8 cellular contexts compared by ENCODE assay signal in the genomic region with DNA sequence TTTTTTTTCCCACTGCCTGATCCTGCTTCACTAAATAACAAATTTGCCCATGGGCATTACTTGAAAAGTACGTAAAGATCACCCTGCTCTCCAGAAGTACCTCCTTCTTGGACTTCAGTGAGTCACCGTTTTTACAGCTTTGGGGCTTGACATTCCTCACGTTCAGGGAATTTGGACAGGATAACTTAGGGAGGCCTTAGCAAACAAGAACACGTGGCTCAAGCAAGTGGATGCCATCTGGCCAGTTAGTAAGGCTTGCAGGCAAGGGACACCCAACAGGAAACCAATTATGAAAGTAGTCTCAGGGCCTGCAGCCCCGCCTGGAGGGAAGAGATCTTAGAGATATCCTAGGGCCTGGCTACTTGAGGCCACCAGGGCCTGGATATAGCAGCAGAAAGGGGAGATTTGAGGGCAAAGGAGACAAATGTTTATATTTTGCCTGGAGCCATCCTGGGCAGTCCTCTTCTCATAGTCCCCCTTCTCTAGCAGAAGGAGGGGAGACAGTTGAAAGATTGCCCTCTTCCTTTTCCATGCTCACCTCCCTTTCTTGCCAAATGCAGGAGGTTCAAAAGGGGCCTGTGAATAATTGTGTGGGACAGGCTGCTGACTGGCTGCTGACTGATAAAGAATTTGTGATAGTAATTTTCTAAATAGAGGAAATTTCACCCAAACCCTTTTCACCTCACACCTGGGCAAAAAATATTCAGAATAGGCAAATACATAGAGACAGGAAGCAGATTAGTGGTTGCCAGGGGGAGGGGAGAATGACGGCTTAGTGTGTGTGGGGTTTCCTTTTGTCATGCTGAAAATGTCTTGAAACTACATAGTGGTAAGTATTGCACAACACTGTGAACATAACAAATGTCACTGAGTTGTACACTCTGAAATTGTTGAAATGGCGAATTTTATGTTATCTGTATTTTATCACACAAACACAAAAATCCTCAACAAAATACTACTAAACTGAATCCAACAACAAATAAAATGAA.
A peak's percentile ranks its signal among the peaks of the same experiment; 100 is the strongest.
DNase-seq lines count a peak whose midpoint lies in the region; ATAC-seq and TF ChIP-seq lines count a peak whose summit lies in the region.

No MANE protein-coding gene starts in this region.

- intact Hi-C loops in activated CD8-positive, alpha-beta T cell treated with anti-CD3 and anti-CD28 coated beads for 36 hours (cut with micrococcal nuclease), result no loop called here
- intact Hi-C loops in upper lobe of right lung (cut with DNase I), result no loop called here

- no peak overlapping the region for H3K14ac ChIP-seq in neuronal stem cell (ENCODE audit: low read length)

- H3K27ac ChIP-seq in HUES64 (ENCODE audit: low read depth, low read length), result peak overlapping the region; percentile 33; the same call in 1 of the 2 replicates
- H3K27ac ChIP-seq in iPS-20b (ENCODE audit: low read length), result peak overlapping the region; percentile 36
- H3K27ac ChIP-seq in upper lobe of right lung, result peak overlapping the region; percentile 30
- H3K27ac ChIP-seq in neuronal stem cell (replicated peaks; ENCODE audit: low read length), result no peak overlapping the region

- DNase-seq in AG10803 (ENCODE audit: low read depth) (peak; percentile 98), upper lobe of right lung (peak; percentile 60), neuronal stem cell (ENCODE audit: low spot score) (no peak)
- DNase-seq in activated CD8-positive, alpha-beta T cell treated with anti-CD3 and anti-CD28 coated beads for 36 hours, result peak; percentile 65

- no peaks in the 10 kb centered on the region for H3K79me1 ChIP-seq in neuronal stem cell (ENCODE audit: low read depth, low read length)

- no peak overlapping the region for H3K4me3 Mint-ChIP-seq in activated CD8-positive, alpha-beta T cell treated with anti-CD3 and anti-CD28 coated beads for 36 hours

- H3K27me3 Mint-ChIP-seq in activated CD8-positive, alpha-beta T cell treated with anti-CD3 and anti-CD28 coated beads for 36 hours, result peaks cover 2% of the 10 kb centered on the region

- H3K36me3 ChIP-seq in HUES64 (ENCODE audit: insufficient read depth, low read length) (no peaks in the 10 kb centered on the region), iPS-20b (ENCODE audit: insufficient read depth, low read depth, low read length) (no peaks in the 10 kb centered on the region), upper lobe of right lung (no peaks in the 10 kb centered on the region), neuronal stem cell (replicated peaks in 1 of 2; ENCODE audit: control insufficient read depth in 2 of 2, insufficient read depth in 2 of 2, low read length in 2 of 2) (no peaks in the 10 kb centered on the region)

- H3K27me3 ChIP-seq in HUES64 (ENCODE audit: insufficient read depth, low read length) (no peaks in the 10 kb centered on the region), iPS-20b (ENCODE audit: insufficient read depth, low read length) (no peaks in the 10 kb centered on the region), upper lobe of right lung (no peaks in the 10 kb centered on the region), neuronal stem cell (ENCODE audit: control insufficient read depth in 3 of 3, insufficient read depth in 3 of 3, low read depth in 1 of 3, low read length in 3 of 3) (no peaks in the 10 kb centered on the region)

- no peak overlapping the region for H2BK120ac ChIP-seq in neuronal stem cell (ENCODE audit: low read depth, low read length)

- no peak overlapping the region for H3K4ac ChIP-seq in neuronal stem cell (ENCODE audit: low read length)

- no peak overlapping the region for H3K9ac ChIP-seq in HUES64 (ENCODE audit: low read depth, low read length)
- no peak overlapping the region for H3K9ac ChIP-seq in iPS-20b (ENCODE audit: low read depth, low read length)
- H3K9ac ChIP-seq in neuronal stem cell (ENCODE audit: low read depth, low read length, poor library complexity), result no peak overlapping the region

- H3K4me1 ChIP-seq in HUES64 (ENCODE audit: insufficient read depth, low read length) (peaks cover 12% of the 10 kb centered on the region), iPS-20b (ENCODE audit: insufficient read depth, low read length) (peaks cover 16% of the 10 kb centered on the region), upper lobe of right lung (no peaks in the 10 kb centered on the region), neuronal stem cell (ENCODE audit: control insufficient read depth in 2 of 2, insufficient read depth in 1 of 2, low read depth in 1 of 2, low read length in 2 of 2) (peaks cover 0 to 4% of the 10 kb centered on the region in 2 donors)

- no peaks in the 10 kb centered on the region for H3K9me3 Mint-ChIP-seq in activated CD8-positive, alpha-beta T cell treated with anti-CD3 and anti-CD28 coated beads for 36 hours

- H3K27ac Mint-ChIP-seq in activated CD8-positive, alpha-beta T cell treated with anti-CD3 and anti-CD28 coated beads for 36 hours, result peak overlapping the region; percentile 55

- no peak overlapping the region for H3K4me2 ChIP-seq in neuronal stem cell (ENCODE audit: insufficient read depth, low read length, poor library complexity, severe bottlenecking)

- ATAC-seq in GM18873 (IDR thresholded peaks at IDR 0.05; ENCODE audit: low FRiP score, unreplicated experiment), result peak; percentile 69
- peak; percentile 79 for ATAC-seq in activated CD8-positive, alpha-beta T cell treated with anti-CD3 and anti-CD28 coated beads for 36 hours
- ATAC-seq in upper lobe of right lung, result peak; percentile 96
- no peak for ATAC-seq in HG03045 (IDR thresholded peaks at IDR 0.05; ENCODE audit: unreplicated experiment)

- H3K23ac ChIP-seq in neuronal stem cell (ENCODE audit: low read depth, low read length, poor library complexity), result no peak overlapping the region

- no peak overlapping the region for H3K4me3 ChIP-seq in AG10803 (ENCODE audit: low read length)
- H3K4me3 ChIP-seq in HUES64 (ENCODE audit: low read length), result no peak overlapping the region
- no peak overlapping the region for H3K4me3 ChIP-seq in iPS-20b (ENCODE audit: low read length)
- no peak overlapping the region for H3K4me3 ChIP-seq in upper lobe of right lung
- H3K4me3 ChIP-seq in neuronal stem cell (ENCODE audit: low read length in 2 of 2), result no peak overlapping the region

- no peak overlapping the region for H2BK12ac ChIP-seq in neuronal stem cell (ENCODE audit: low read length)

- no peak overlapping the region for H2BK15ac ChIP-seq in neuronal stem cell (ENCODE audit: low read length)

- no peak overlapping the region for H2BK5ac ChIP-seq in neuronal stem cell (ENCODE audit: low read length)

- no peak overlapping the region for H4K8ac ChIP-seq in neuronal stem cell (ENCODE audit: low read depth, low read length)

- no peak overlapping the region for H4K91ac ChIP-seq in neuronal stem cell (ENCODE audit: low read depth, low read length, poor library complexity)

- H3K4me1 Mint-ChIP-seq in activated CD8-positive, alpha-beta T cell treated with anti-CD3 and anti-CD28 coated beads for 36 hours (ENCODE audit: low read depth), result peaks cover 16% of the 10 kb centered on the region

- WGBS in HUES64, result 55% methylated on average over 6 of the region's 7 CpGs
- WGBS in neuronal stem cell (ENCODE audit: extremely low coverage in 2 of 2, insufficient read length in 2 of 2, insufficient replicate concordance in 1 of 2), 2 donors, result no CpG with 5 or more reads among the region's 7 CpGs

- TF ChIP-seq CTCF in AG10803 (conservative IDR thresholded peaks at IDR 0.05; ENCODE audit: low read length), result peak; percentile 46
- TF ChIP-seq CTCF in activated CD8-positive, alpha-beta T cell treated with anti-CD3 and anti-CD28 coated beads for 36 hours (IDR thresholded peaks at IDR 0.05), result no peak
- TF ChIP-seq CTCF in upper lobe of right lung (IDR thresholded peaks at IDR 0.05), result no peak

- no peak overlapping the region for H2AK5ac ChIP-seq in neuronal stem cell (ENCODE audit: low read depth, low read length)

- no peaks in the 10 kb centered on the region for H3K9me3 ChIP-seq in HUES64 (ENCODE audit: insufficient read depth, low read depth, low read length)
- no peaks in the 10 kb centered on the region for H3K9me3 ChIP-seq in iPS-20b (ENCODE audit: insufficient read depth, low read depth, low read length)
- H3K9me3 ChIP-seq in upper lobe of right lung, result no peaks in the 10 kb centered on the region
- H3K9me3 ChIP-seq in neuronal stem cell (replicated peaks in 1 of 2; ENCODE audit: control insufficient read depth in 2 of 2, insufficient read depth in 1 of 2, low read depth in 1 of 2, low read length in 2 of 2), result no peaks in the 10 kb centered on the region

- H2AFZ ChIP-seq in neuronal stem cell (ENCODE audit: low read length), result no peak overlapping the region

- H3K36me3 Mint-ChIP-seq in activated CD8-positive, alpha-beta T cell treated with anti-CD3 and anti-CD28 coated beads for 36 hours (ENCODE audit: low read depth), result no peaks in the 10 kb centered on the region

- POLR2A ChIA-PET in activated CD8-positive, alpha-beta T cell treated with anti-CD3 and anti-CD28 coated beads for 36 hours (lab: Charles Lee), result no interaction called here

- CTCF ChIA-PET in activated CD8-positive, alpha-beta T cell treated with anti-CD3 and anti-CD28 coated beads for 36 hours (lab: Charles Lee), result no interaction called here

- no peak overlapping the region for H3K18ac ChIP-seq in neuronal stem cell (ENCODE audit: low read length)
